Comparison of ENCODE assay signal across 8 cellular contexts in genomic region chr14:105181542-105182295, GRCh38. TPM values are rescaled to one million over a fixed set of nuclear protein-coding genes. Genes with fewer than 3 reads are reported as not detected.
DNase-seq lines count a peak whose midpoint lies in the region; ATAC-seq and TF ChIP-seq lines count a peak whose summit lies in the region.

No MANE protein-coding gene starts in this region.

- no peaks in the 10 kb centered on the region for H3K9me3 Mint-ChIP-seq in activated CD4-positive, alpha-beta T cell treated with anti-CD3 and anti-CD28 coated beads for 36 hours (ENCODE audit: low read depth)
- peaks cover 9% of the 10 kb centered on the region for H3K9me3 Mint-ChIP-seq in glutamatergic neuron (ENCODE audit: unreplicated experiment)
- H3K9me3 Mint-ChIP-seq in stimulated activated memory B cell treated with anti-CD40 and anti-IgM and Interleukin-4, amounts not matched to agents 10 μg/mL and 1 μg/mL and 100 μg/mL, for 72 hours: no peaks in the 10 kb centered on the region

- CTCF ChIA-PET in activated CD4-positive, alpha-beta T cell treated with anti-CD3 and anti-CD28 coated beads for 36 hours (lab: Charles Lee): interaction anchor here (0.7 to 1.5 kb wide), 4 partner anchors 13 to 355 kb away, joined by 3 to 6 read pairs (median 4); partner anchors contain the start of gene JAG2

- H3K27me3 Mint-ChIP-seq in activated CD4-positive, alpha-beta T cell treated with anti-CD3 and anti-CD28 coated beads for 36 hours: no peaks in the 10 kb centered on the region
- peaks cover 5% of the 10 kb centered on the region for H3K27me3 Mint-ChIP-seq in glutamatergic neuron (ENCODE audit: unreplicated experiment)
- peaks cover 44% of the 10 kb centered on the region for H3K27me3 Mint-ChIP-seq in stimulated activated memory B cell treated with anti-CD40 and anti-IgM and Interleukin-4, amounts not matched to agents 10 μg/mL and 1 μg/mL and 100 μg/mL, for 72 hours

- no peaks in the 10 kb centered on the region for H3K27me3 ChIP-seq in smooth muscle cell (ENCODE audit: low read depth)

- peaks cover 4% of the 10 kb centered on the region for H3K4me1 ChIP-seq in smooth muscle cell (ENCODE audit: low read depth)

- H4K20me1 ChIP-seq in smooth muscle cell (ENCODE audit: low read depth): peaks cover 15% of the 10 kb centered on the region

- no peaks in the 10 kb centered on the region for H3K36me3 Mint-ChIP-seq in activated CD4-positive, alpha-beta T cell treated with anti-CD3 and anti-CD28 coated beads for 36 hours (ENCODE audit: low read depth)
- no peaks in the 10 kb centered on the region for H3K36me3 Mint-ChIP-seq in glutamatergic neuron (ENCODE audit: unreplicated experiment)
- no peaks in the 10 kb centered on the region for H3K36me3 Mint-ChIP-seq in stimulated activated memory B cell treated with anti-CD40 and anti-IgM and Interleukin-4, amounts not matched to agents 10 μg/mL and 1 μg/mL and 100 μg/mL, for 72 hours

- POLR2A ChIA-PET in activated CD4-positive, alpha-beta T cell treated with anti-CD3 and anti-CD28 coated beads for 36 hours (lab: Charles Lee): interaction anchor here (0.6 kb wide), 1 partner anchor 10 kb away, joined by 4 read pairs; no protein-coding TSS in a partner anchor

- H3K4me3 ChIP-seq in SK-N-MC (peak overlapping the region; percentile 83), smooth muscle cell (peak overlapping the region; percentile 75)

- H3F3A ChIP-seq in smooth muscle cell (ENCODE audit: low read depth): no peaks in the 10 kb centered on the region

- no peak for DNase-seq in activated CD4-positive, alpha-beta T cell treated with anti-CD3 and anti-CD28 coated beads for 36 hours
- DNase-seq in activated CD4-positive, alpha-beta T cell treated with anti-CD3 and anti-CD28 coated beads, Interleukin-2, amount 50 U/mL, for 4 hours: no peak
- DNase-seq in SK-N-MC (ENCODE audit: low read depth, low spot score) (no peak), glutamatergic neuron (no peak), smooth muscle cell (lab: John Stamatoyannopoulos, UW; ENCODE audit: unreplicated experiment) (no peak)
- no peak for DNase-seq in stimulated activated CD4-positive, alpha-beta T cell treated with anti-CD3 and anti-CD28 coated beads, Interleukin-12 subunit alpha, Interleukin-12 subunit beta, amount 100 ng/mL, for 4 hours
- no peak for DNase-seq in stimulated activated CD4-positive, alpha-beta T cell treated with anti-CD3 and anti-CD28 coated beads, Interleukin-4, amount 100 ng/mL, for 4 hours

- H3K27ac ChIP-seq in SK-N-MC: no peak overlapping the region
- no peak overlapping the region for H3K27ac ChIP-seq in smooth muscle cell (ENCODE audit: low read depth)

- H3K9me3 ChIP-seq in SK-N-MC (ENCODE audit: low read depth, low read length) (no peaks in the 10 kb centered on the region), smooth muscle cell (replicated peaks; ENCODE audit: low read depth) (no peaks in the 10 kb centered on the region)

- intact Hi-C loops in activated CD4-positive, alpha-beta T cell treated with anti-CD3 and anti-CD28 coated beads for 36 hours (cut with DNase I, micrococcal nuclease): loop anchor here in 1 of 2 experiments (1.0 to 10.0 kb wide), 9 partner anchors 88 to 429 kb away; partner anchors contain the start of genes AHNAK2, BRF1, CDCA4 and CEP170B

- no peaks in the 10 kb centered on the region for H3K79me2 ChIP-seq in smooth muscle cell (ENCODE audit: low read depth)

- H3K36me3 ChIP-seq in SK-N-MC (ENCODE audit: insufficient read depth, low read length) (no peaks in the 10 kb centered on the region), smooth muscle cell (ENCODE audit: low read depth) (no peaks in the 10 kb centered on the region)

- H2AFZ ChIP-seq in smooth muscle cell (ENCODE audit: low read depth): no peak overlapping the region

- H3K4me1 Mint-ChIP-seq in activated CD4-positive, alpha-beta T cell treated with anti-CD3 and anti-CD28 coated beads for 36 hours: peaks cover 8% of the 10 kb centered on the region
- H3K4me1 Mint-ChIP-seq in glutamatergic neuron (ENCODE audit: low read depth, unreplicated experiment): peaks cover 20% of the 10 kb centered on the region
- peaks cover 11% of the 10 kb centered on the region for H3K4me1 Mint-ChIP-seq in stimulated activated memory B cell treated with anti-CD40 and anti-IgM and Interleukin-4, amounts not matched to agents 10 μg/mL and 1 μg/mL and 100 μg/mL, for 72 hours

- H3K9ac ChIP-seq in SK-N-MC (ENCODE audit: insufficient read length): no peak overlapping the region
- H3K9ac ChIP-seq in smooth muscle cell (ENCODE audit: low read depth): no peak overlapping the region

- ATAC-seq in activated CD4-positive, alpha-beta T cell treated with anti-CD3 and anti-CD28 coated beads for 36 hours: no peak
- ATAC-seq in stimulated activated memory B cell treated with anti-CD40 and anti-IgM and Interleukin-4, amounts not matched to agents 10 μg/mL and 1 μg/mL and 100 μg/mL, for 72 hours: no peak

- TF ChIP-seq CTCF in glutamatergic neuron (IDR thresholded peaks at IDR 0.05; ENCODE audit: partially characterized antibody, unreplicated experiment) (no peak), smooth muscle cell (IDR thresholded peaks at IDR 0.05; ENCODE audit: borderline replicate concordance, insufficient read depth, poor library complexity, severe bottlenecking) (no peak)

- H3K4me2 ChIP-seq in smooth muscle cell: peak overlapping the region; percentile 71

- WGBS in smooth muscle cell (ENCODE audit: low lambda C conversion rate): 54% methylated on average over 19 of the region's 22 CpGs

- peak overlapping the region; percentile 28 for H3K4me3 Mint-ChIP-seq in activated CD4-positive, alpha-beta T cell treated with anti-CD3 and anti-CD28 coated beads for 36 hours
- H3K4me3 Mint-ChIP-seq in glutamatergic neuron (ENCODE audit: unreplicated experiment): peak overlapping the region; percentile 55
- no peak overlapping the region for H3K4me3 Mint-ChIP-seq in stimulated activated memory B cell treated with anti-CD40 and anti-IgM and Interleukin-4, amounts not matched to agents 10 μg/mL and 1 μg/mL and 100 μg/mL, for 72 hours

- H3K27ac Mint-ChIP-seq in activated CD4-positive, alpha-beta T cell treated with anti-CD3 and anti-CD28 coated beads for 36 hours: no peak overlapping the region
- peak overlapping the region; percentile 15 for H3K27ac Mint-ChIP-seq in glutamatergic neuron (ENCODE audit: unreplicated experiment)
- H3K27ac Mint-ChIP-seq in stimulated activated memory B cell treated with anti-CD40 and anti-IgM and Interleukin-4, amounts not matched to agents 10 μg/mL and 1 μg/mL and 100 μg/mL, for 72 hours: no peak overlapping the region

RNA-seq across cellular contexts. Expression of gene NUDT14, which starts 0.6 kb away (rescaled TPM):
- 10 to 100 TPM; 12.3 to 13.5 TPM for total RNA-seq in activated CD4-positive, alpha-beta T cell treated with anti-CD3 and anti-CD28 coated beads for 36 hours
- total RNA-seq in glutamatergic neuron (ENCODE audit: unreplicated experiment): 114 TPM
- total RNA-seq in smooth muscle cell: 7.9 and 9.5 TPM in 2 replicates
- 30.7 and 45.6 TPM in 2 replicates for polyA plus RNA-seq in smooth muscle cell

RNA-seq across cellular contexts. Expression of gene JAG2, which starts 13.1 kb away (rescaled TPM):
- 1 to 10 TPM; 3.2 to 3.6 TPM for total RNA-seq in activated CD4-positive, alpha-beta T cell treated with anti-CD3 and anti-CD28 coated beads for 36 hours
- total RNA-seq in glutamatergic neuron (ENCODE audit: unreplicated experiment) (84.1 TPM), smooth muscle cell (5.8 and 7.6 TPM in 2 replicates)
- 5.0 and 10.0 TPM in 2 replicates for polyA plus RNA-seq in smooth muscle cell
